In genomic region chr7:132078891-132079735, GRCh38 we compare ENCODE assay signal across 18 cellular contexts.
"Had no signal": no experiment of that assay in that cellular context is flagged by ENCODE, and none has a peak within 500 bp of the region (broad histone marks: within the 10 kb centered on the region; RNA-seq: fewer than 3 reads in every experiment).

No MANE protein-coding gene starts in this region.

- H3K79me2 ChIP-seq: parathyroid adenoma had no signal

- H3K4me3 Mint-ChIP-seq: activated CD4-positive, alpha-beta T cell treated with anti-CD3 and anti-CD28 coated beads, Interleukin-2, amount 10 ng/mL, durations not matched to agents 24 days and 14 days; activated CD8-positive, alpha-beta T cell treated with anti-CD3 and anti-CD28 coated beads, Interleukin-2, amount 10 ng/mL, durations not matched to agents 7 days and 5 days; activated naive CD8-positive, alpha-beta T cell; activated T-cell treated with anti-CD3 and anti-CD28 coated beads, Interleukin-2, amount 50 U/mL, for 72 hours; naive B cell; stimulated activated memory B cell treated with anti-CD40 and anti-IgM and Interleukin-4, amounts not matched to agents 10 μg/mL and 1 μg/mL and 100 μg/mL, for 72 hours had no signal

- H3K9me3 Mint-ChIP-seq: activated CD4-positive, alpha-beta T cell treated with anti-CD3 and anti-CD28 coated beads, Interleukin-2, amount 10 ng/mL, durations not matched to agents 24 days and 14 days; activated T-cell treated with anti-CD3 and anti-CD28 coated beads, Interleukin-2, amount 50 U/mL, for 72 hours; stimulated activated memory B cell treated with anti-CD40 and anti-IgM and Interleukin-4, amounts not matched to agents 10 μg/mL and 1 μg/mL and 100 μg/mL, for 72 hours had no signal

- H3K27ac Mint-ChIP-seq: activated CD4-positive, alpha-beta T cell treated with anti-CD3 and anti-CD28 coated beads, Interleukin-2, amount 10 ng/mL, durations not matched to agents 24 days and 14 days; activated CD8-positive, alpha-beta T cell treated with anti-CD3 and anti-CD28 coated beads, Interleukin-2, amount 10 ng/mL, durations not matched to agents 7 days and 5 days; activated naive CD8-positive, alpha-beta T cell; activated T-cell treated with anti-CD3 and anti-CD28 coated beads, Interleukin-2, amount 50 U/mL, for 72 hours; naive B cell; stimulated activated memory B cell treated with anti-CD40 and anti-IgM and Interleukin-4, amounts not matched to agents 10 μg/mL and 1 μg/mL and 100 μg/mL, for 72 hours had no signal

- H3K9me3 ChIP-seq: colonic mucosa, left ventricle myocardium inferior, tibial artery, uterus had no signal

- DNase-seq: activated CD4-positive, alpha-beta T cell treated with anti-CD3 and anti-CD28 coated beads, Interleukin-2, amount 10 ng/mL, durations not matched to agents 24 days and 14 days; activated CD4-positive, CD25-positive, alpha-beta regulatory T cell; activated CD8-positive, alpha-beta memory T cell treated with anti-CD3 and anti-CD28 coated beads, Interleukin-2, amount 50 U/mL, for 4 hours; activated CD8-positive, alpha-beta T cell treated with anti-CD3 and anti-CD28 coated beads, Interleukin-2, amount 10 ng/mL, durations not matched to agents 7 days and 5 days; activated gamma-delta T cell treated with Interleukin-2 at 50 U/mL for 16 hours; activated T-cell treated with anti-CD3 and anti-CD28 coated beads, Interleukin-2, amount 50 U/mL, for 72 hours; amniotic stem cell; colonic mucosa; hippocampal formation; left ventricle myocardium inferior; naive B cell; stimulated activated CD4-positive, alpha-beta T cell treated with anti-CD3 and anti-CD28 coated beads, Interleukin-2, amount 100 ng/mL, for 48 hours; tibial artery; uterus had no signal

- H2AFZ ChIP-seq: parathyroid adenoma had no signal

- ATAC-seq: activated CD8-positive, alpha-beta T cell treated with anti-CD3 and anti-CD28 coated beads, Interleukin-2, amount 10 ng/mL, durations not matched to agents 7 days and 5 days; activated T-cell treated with anti-CD3 and anti-CD28 coated beads, Interleukin-2, amount 50 U/mL, for 72 hours; esophagus mucosa; stimulated activated memory B cell treated with anti-CD40 and anti-IgM and Interleukin-4, amounts not matched to agents 10 μg/mL and 1 μg/mL and 100 μg/mL, for 72 hours had no signal

- H3K4me3 ChIP-seq: colonic mucosa, left ventricle myocardium inferior, tibial artery, uterus had no signal

- H3K36me3 Mint-ChIP-seq: activated naive CD8-positive, alpha-beta T cell; naive B cell; stimulated activated memory B cell treated with anti-CD40 and anti-IgM and Interleukin-4, amounts not matched to agents 10 μg/mL and 1 μg/mL and 100 μg/mL, for 72 hours had no signal

- H3K9ac ChIP-seq: parathyroid adenoma had no signal

- H3K4me1 Mint-ChIP-seq: activated CD4-positive, alpha-beta T cell treated with anti-CD3 and anti-CD28 coated beads, Interleukin-2, amount 10 ng/mL, durations not matched to agents 24 days and 14 days; naive B cell; stimulated activated memory B cell treated with anti-CD40 and anti-IgM and Interleukin-4, amounts not matched to agents 10 μg/mL and 1 μg/mL and 100 μg/mL, for 72 hours had no signal

- H3K36me3 ChIP-seq: colonic mucosa, left ventricle myocardium inferior, tibial artery, uterus had no signal

- H3K4me1 ChIP-seq: colonic mucosa, parathyroid adenoma had no signal

- H3K27ac ChIP-seq: colonic mucosa, left ventricle myocardium inferior, parathyroid adenoma had no signal

- H3K27me3 ChIP-seq: colonic mucosa, uterus had no signal
